8 cellular contexts compared by ENCODE assay signal in genomic region chr22:31662668-31663037, GRCh38. TPM values are rescaled to one million over a fixed set of nuclear protein-coding genes. Genes with fewer than 3 reads are reported as not detected.
DNase-seq lines count a peak whose midpoint lies in the region; ATAC-seq, FAIRE-seq and TF ChIP-seq lines count a peak whose summit lies in the region.

No MANE protein-coding gene starts in this region.

- H2BK120ac ChIP-seq in H1 (replicated peaks; ENCODE audit: low read depth, low read length) = no peak overlapping the region

- H4K20me1 ChIP-seq in H1 (replicated peaks in 1 of 2; ENCODE audit: control insufficient read depth in 1 of 2, insufficient read depth in 2 of 2, low read length in 2 of 2) = peaks cover 5 to 7% of the 10 kb centered on the region in 2 experiments

- H3K79me1 ChIP-seq in H1 (ENCODE audit: low read depth, low read length) = peaks cover 3% of the 10 kb centered on the region; the same call in 1 of the 2 replicates

- H2BK12ac ChIP-seq in H1 (ENCODE audit: low read depth, low read length) = peak overlapping the region; percentile 21; the same call in 1 of the 2 replicates

- peak overlapping the region; percentile 96 for H2AFZ ChIP-seq in H1 (ENCODE audit: low read length)
- H2AFZ ChIP-seq in neuron (ENCODE audit: low read depth, low read length) = peak overlapping the region; percentile 91

- H3K4me3 Mint-ChIP-seq in CD4-positive, CD25-positive, alpha-beta regulatory T cell = peak overlapping the region; percentile 100

- no peak for ATAC-seq in CD4-positive, CD25-positive, alpha-beta regulatory T cell (ENCODE audit: low read depth in 2 of 2)
- ATAC-seq in HG03521 (IDR thresholded peaks at IDR 0.05; ENCODE audit: unreplicated experiment) (no peak), HG02571 (IDR thresholded peaks at IDR 0.05; ENCODE audit: unreplicated experiment) (no peak), GM18870 (IDR thresholded peaks at IDR 0.05; ENCODE audit: unreplicated experiment) (no peak)

- POLR2A ChIA-PET in H1 (lab: Charles Lee; ENCODE audit: partially characterized antibody) = interaction anchor here (0.6 to 3.8 kb wide), 15 partner anchors 9 to 335 kb away, joined by 3 to 24 read pairs (median 3); partner anchors contain the start of gene DEPDC5

- no peak overlapping the region for H4K91ac ChIP-seq in H1 (replicated peaks; ENCODE audit: insufficient read length, low read length)

- H3K27me3 Mint-ChIP-seq in CD4-positive, CD25-positive, alpha-beta regulatory T cell = peaks cover 5% of the 10 kb centered on the region

- H3K36me3 Mint-ChIP-seq in CD4-positive, CD25-positive, alpha-beta regulatory T cell = peaks cover 4% of the 10 kb centered on the region

- no peak for TF ChIP-seq POLR2A in H1 (IDR thresholded peaks at IDR 0.05; ENCODE audit: control extremely low read depth in 1 of 2, low read depth in 2 of 2, low read length in 2 of 2)

- FAIRE-seq in H1 (lab: Jason Lieb, UNC) = no peak

- H4K5ac ChIP-seq in H1 (ENCODE audit: insufficient read length, low read depth, low read length) = no peak overlapping the region

- no peak overlapping the region for H3K14ac ChIP-seq in H1 (ENCODE audit: insufficient read length)

- H3K18ac ChIP-seq in H1 (ENCODE audit: extremely low read depth, low read length) = peak overlapping the region; percentile 33; the same call in 1 of the 2 replicates

- no peak overlapping the region for H2BK15ac ChIP-seq in H1 (ENCODE audit: low read length)

- H3K9me3 ChIP-seq in CD4-positive, CD25-positive, alpha-beta regulatory T cell (ENCODE audit: control insufficient read depth in 2 of 2, low read length in 2 of 2) = no peaks in the 10 kb centered on the region
- no peaks in the 10 kb centered on the region for H3K9me3 ChIP-seq in NT2/D1 (ENCODE audit: insufficient read depth, low read length)
- no peaks in the 10 kb centered on the region for H3K9me3 ChIP-seq in H1 (ENCODE audit: insufficient read depth in 2 of 2, low read depth in 1 of 2, low read length in 1 of 2)
- H3K9me3 ChIP-seq in neuron (ENCODE audit: low read length) = no peaks in the 10 kb centered on the region

- no peak for DNase-seq in CD4-positive, CD25-positive, alpha-beta regulatory T cell
- DNase-seq in NT2/D1 (ENCODE audit: low read depth, low spot score) = no peak
- DNase-seq in H1 (ENCODE audit: low read depth in 1 of 2, low spot score in 2 of 2) = no peak
- DNase-seq in hippocampal formation (lab: John Stamatoyannopoulos, UW) = no peak

- H3K27ac Mint-ChIP-seq in CD4-positive, CD25-positive, alpha-beta regulatory T cell = peak overlapping the region; percentile 90 to 99 (median 97)

- no peak for TF ChIP-seq RAD21 in H1 (IDR thresholded peaks at IDR 0.05 in 1 of 2, conservative IDR thresholded peaks at IDR 0.05 in 1 of 2; ENCODE audit: low read depth in 2 of 2, low read length in 2 of 2)

- H3K27me3 ChIP-seq in CD4-positive, CD25-positive, alpha-beta regulatory T cell (ENCODE audit: control insufficient read depth, insufficient read depth, low read length) = no peaks in the 10 kb centered on the region
- H3K27me3 ChIP-seq in NT2/D1 (ENCODE audit: insufficient read depth, insufficient read length) (no peaks in the 10 kb centered on the region), H1 (replicated peaks in 1 of 4; ENCODE audit: control insufficient read depth in 3 of 4, extremely low read depth in 1 of 4, insufficient read depth in 3 of 4, low read length in 3 of 4) (no peaks in the 10 kb centered on the region), neuron (ENCODE audit: insufficient read depth, low read length) (no peaks in the 10 kb centered on the region)

- 77% methylated on average over 8 of the region's 8 CpGs; no CpG with 5 or more reads in 1 of the 2 experiments for WGBS in H1 (ENCODE audit: extremely low coverage in 1 of 2, insufficient coverage in 1 of 2, insufficient read length in 1 of 2, insufficient replicate concordance in 2 of 2, low coverage in 1 of 2, low lambda C conversion rate in 2 of 2, missing lambda C conversion rate in 1 of 2), 2 experiments

- peaks cover 23 to 45% (median 32%) of the 10 kb centered on the region in 4 donors for H3K4me1 Mint-ChIP-seq in CD4-positive, CD25-positive, alpha-beta regulatory T cell

- peak overlapping the region; percentile 77 for H3K27ac ChIP-seq in CD4-positive, CD25-positive, alpha-beta regulatory T cell (ENCODE audit: insufficient read depth, low read length, poor library complexity, severe bottlenecking)
- H3K27ac ChIP-seq in H1 (ENCODE audit: low read depth, low read length) = peak overlapping the region; percentile 40

- H3K4me1 ChIP-seq in CD4-positive, CD25-positive, alpha-beta regulatory T cell (ENCODE audit: control insufficient read depth, insufficient read depth, low read length, poor library complexity, severe bottlenecking) = peaks cover 27% of the 10 kb centered on the region
- no peaks in the 10 kb centered on the region for H3K4me1 ChIP-seq in NT2/D1 (ENCODE audit: insufficient read depth, insufficient read length)
- H3K4me1 ChIP-seq in H1 (replicated peaks in 1 of 4; ENCODE audit: control insufficient read depth in 3 of 4, insufficient read depth in 4 of 4, low read length in 3 of 4) = peaks cover 3 to 7% (median 7%) of the 10 kb centered on the region in 4 experiments; a peak in 5 of 7 replicates
- peaks cover 11% of the 10 kb centered on the region for H3K4me1 ChIP-seq in neuron (ENCODE audit: insufficient read depth, low read length)

- H3K23ac ChIP-seq in H1 (ENCODE audit: insufficient read length) = no peak overlapping the region

- H3K79me2 ChIP-seq in H1 (ENCODE audit: control insufficient read depth in 1 of 2, insufficient read depth in 2 of 2, low read length in 2 of 2) = peaks cover 23 to 43% of the 10 kb centered on the region in 2 experiments

- no peak overlapping the region for H3K56ac ChIP-seq in H1 (replicated peaks; ENCODE audit: insufficient read length, low read depth, low read length)

- no peak overlapping the region for H3K4ac ChIP-seq in H1 (replicated peaks; ENCODE audit: insufficient read length, low read depth, low read length)

- H3K9ac ChIP-seq in NT2/D1 (ENCODE audit: insufficient read length, low read depth) (peak overlapping the region; percentile 65), H1 (replicated peaks in 1 of 4; ENCODE audit: extremely low read depth in 1 of 4, low read depth in 3 of 4, low read length in 3 of 4) (no peak overlapping the region; a peak in 1 of 7 replicates)

- H2BK5ac ChIP-seq in H1 (ENCODE audit: low read depth, low read length) = peak overlapping the region; percentile 3; the same call in 1 of the 2 replicates

- CTCF ChIA-PET in H1 (lab: Charles Lee; ENCODE audit: partially characterized antibody) = interaction anchor here (0.6 to 3.4 kb wide), 7 partner anchors 14 to 573 kb away, joined by 3 to 15 read pairs (median 4); no protein-coding TSS in a partner anchor

- H2AK5ac ChIP-seq in H1 (ENCODE audit: low read depth, low read length) = no peak overlapping the region

- peak overlapping the region; percentile 99 for H3K4me3 ChIP-seq in CD4-positive, CD25-positive, alpha-beta regulatory T cell (ENCODE audit: low read depth, low read length)
- H3K4me3 ChIP-seq in NT2/D1 (ENCODE audit: insufficient read length, low read depth) (peak overlapping the region; percentile 71), H1 (ENCODE audit: extremely low read depth in 1 of 4, insufficient read depth in 2 of 4, low read depth in 3 of 4, low read length in 4 of 4) (peak overlapping the region; percentile 51 to 97 (median 90)), neuron (ENCODE audit: low read length) (peak overlapping the region; percentile 61)

- H3K23me2 ChIP-seq in H1 (ENCODE audit: low read depth, low read length) = peaks cover 8% of the 10 kb centered on the region

- peak overlapping the region; percentile 41; the same call in 1 of the 2 replicates for H4K8ac ChIP-seq in H1 (ENCODE audit: extremely low read depth, insufficient read depth, low read length)

- no peak for TF ChIP-seq CTCF in H1 (IDR thresholded peaks at IDR 0.05; ENCODE audit: control extremely low read depth in 1 of 3, insufficient read depth in 1 of 3, low read depth in 1 of 3, low read length in 3 of 3)

- H3K9me3 Mint-ChIP-seq in CD4-positive, CD25-positive, alpha-beta regulatory T cell = no peaks in the 10 kb centered on the region

- no peaks in the 10 kb centered on the region for H3K36me3 ChIP-seq in CD4-positive, CD25-positive, alpha-beta regulatory T cell (ENCODE audit: control insufficient read depth, insufficient read depth, low read length)
- no peaks in the 10 kb centered on the region for H3K36me3 ChIP-seq in NT2/D1 (ENCODE audit: insufficient read depth, insufficient read length, low read length)
- H3K36me3 ChIP-seq in H1 (ENCODE audit: control insufficient read depth in 2 of 4, insufficient read depth in 4 of 4, low read length in 3 of 4) = no peaks in the 10 kb centered on the region
- no peaks in the 10 kb centered on the region for H3K36me3 ChIP-seq in neuron (ENCODE audit: insufficient read depth, low read length)

- no peak overlapping the region for H2BK20ac ChIP-seq in H1 (ENCODE audit: low read length)

- H3K4me2 ChIP-seq in H1 (ENCODE audit: insufficient read depth in 1 of 2, low read depth in 2 of 2, low read length in 2 of 2) = peak overlapping the region; percentile 68 to 80

- TF ChIP-seq EP300 in H1 (IDR thresholded peaks at IDR 0.05; ENCODE audit: borderline replicate concordance in 1 of 2, low read depth in 2 of 2, low read length in 2 of 2) = no peak

TF ChIP-seq in H1, 55 proteins besides CTCF, POLR2A, EP300 and RAD21:
- TF ChIP-seq SIN3A (conservative IDR thresholded peaks at IDR 0.05 in 1 of 2, IDR thresholded peaks at IDR 0.05 in 1 of 2; ENCODE audit: low read depth in 1 of 2, low read length in 2 of 2) (no peak), SUZ12 (IDR thresholded peaks at IDR 0.05; ENCODE audit: low read length) (no peak), KDM1A (IDR thresholded peaks at IDR 0.05; ENCODE audit: borderline replicate concordance, low read length) (0 out of 2 replicates have a peak, but pooled peaks have one; percentile 12)

RNA-seq across cellular contexts. Expression of gene PISD, which starts 0.6 kb away (rescaled TPM):
- 41.5 TPM for total RNA-seq in CD4-positive, CD25-positive, alpha-beta regulatory T cell
- polyA plus RNA-seq in CD4-positive, CD25-positive, alpha-beta regulatory T cell = 10 to 100 TPM; 12.7 to 19.4 (median 15.4) TPM
- 46.0 and 47.8 TPM in 2 replicates for total RNA-seq in H1 (2021; fragmentation: NEBNext Ultra II Directional; extraction: Animal tissue kit (Norgen Biotek cat#: 25700))
- polyA plus RNA-seq in H1 (2011; rRNA removed) = 48.2 and 74.5 TPM in 2 replicates
- polyA plus RNA-seq in H1 (2011; cell fraction: cytosol; rRNA removed) = 50.7 TPM
- polyA plus RNA-seq in H1 (2011; cell fraction: nucleus; rRNA removed) = 82.6 TPM
- 28.1 to 40.3 TPM (median 36.9 TPM) in 4 replicates for polyA plus RNA-seq in H1 (2012, experiment 1 of 2)
- 32.5 TPM for polyA plus RNA-seq in H1 (2012, experiment 2 of 2)
- polyA plus RNA-seq in H1 (2013, experiment 1 of 2) = 35.2 TPM
- polyA plus RNA-seq in H1 (2013, experiment 2 of 2) = 34.6 TPM
- 25.0 and 35.5 TPM in 2 replicates for polyA minus RNA-seq in H1 (2011; rRNA and poly(A)+ RNA removed)
- polyA minus RNA-seq in H1 (2011; cell fraction: cytosol; rRNA and poly(A)+ RNA removed) = 30.1 TPM
- polyA minus RNA-seq in H1 (2011; cell fraction: nucleus; rRNA and poly(A)+ RNA removed) = 29.5 TPM
